In genomic region chrX:10314530-10315104, GRCh38 we compare ENCODE assay signal across 26 cellular contexts.
DNase-seq lines count a peak whose midpoint lies in the region; ATAC-seq, FAIRE-seq and TF ChIP-seq lines count a peak whose summit lies in the region.
"Had no signal": no experiment of that assay in that cellular context is flagged by ENCODE, and none has a peak within 500 bp of the region (broad histone marks: within the 10 kb centered on the region; RNA-seq: fewer than 3 reads in every experiment).

No MANE protein-coding gene starts in this region.

- H3K27ac Mint-ChIP-seq in neural progenitor cell, result peak overlapping the region; percentile 18
- H3K27ac Mint-ChIP-seq: CD14-positive monocyte; CD4-positive, alpha-beta memory T cell; CD4-positive, CD25-positive, alpha-beta regulatory T cell; CD8-positive, alpha-beta memory T cell had no signal

- peaks cover 12% of the 10 kb centered on the region for H3K4me1 Mint-ChIP-seq in neural progenitor cell
- H3K4me1 Mint-ChIP-seq: CD14-positive monocyte; CD4-positive, alpha-beta memory T cell; CD4-positive, CD25-positive, alpha-beta regulatory T cell; CD8-positive, alpha-beta memory T cell had no signal

- TF ChIP-seq POLR2A in A549 (IDR thresholded peaks at IDR 0.05; ENCODE audit: low read length) (no peak), upper lobe of left lung (IDR thresholded peaks at IDR 0.05) (no peak)

- TF ChIP-seq RAD21 in A549 (conservative IDR thresholded peaks at IDR 0.05 in 1 of 2, IDR thresholded peaks at IDR 0.05 in 1 of 2), result no peak

- H3K4me2 ChIP-seq in A549 (peak overlapping the region; percentile 12), neural progenitor cell (no peak overlapping the region)
- H3K4me2 ChIP-seq: BLaER1 had no signal

- no peaks in the 10 kb centered on the region for H3K9me3 Mint-ChIP-seq in neural progenitor cell
- H3K9me3 Mint-ChIP-seq: CD4-positive, alpha-beta memory T cell had no signal

- ATAC-seq in A549 (peak; percentile 81 to 85), Right ventricle myocardium inferior (no peak), upper lobe of left lung (ENCODE audit: low FRiP score in 2 of 2) (no peak)
- ATAC-seq: GM12878 had no signal

- H3K27ac ChIP-seq in A549, result peak overlapping the region; percentile 76 to 90
- no peak overlapping the region for H3K27ac ChIP-seq in neural progenitor cell
- no peak overlapping the region for H3K27ac ChIP-seq in upper lobe of left lung
- H3K27ac ChIP-seq: 22Rv1, BLaER1 had no signal

- no peak overlapping the region for H2AFZ ChIP-seq in neural progenitor cell (replicated peaks)

- intact Hi-C loops in Right ventricle myocardium inferior (cut with DNase I), result no loop called here

- no peaks in the 10 kb centered on the region for H3K79me2 ChIP-seq in neural progenitor cell (ENCODE audit: low read depth)

- no peaks in the 10 kb centered on the region for H3F3A ChIP-seq in neural progenitor cell (ENCODE audit: low read depth)

- peaks cover 48% of the 10 kb centered on the region for H3K4me1 ChIP-seq in A549
- peaks cover 9% of the 10 kb centered on the region for H3K4me1 ChIP-seq in neural progenitor cell
- no peaks in the 10 kb centered on the region for H3K4me1 ChIP-seq in upper lobe of left lung
- H3K4me1 ChIP-seq: BE2C, BLaER1 had no signal

- H3K27me3 Mint-ChIP-seq in neural progenitor cell (ENCODE audit: insufficient read depth, low read depth), result no peaks in the 10 kb centered on the region
- H3K27me3 Mint-ChIP-seq: CD4-positive, alpha-beta memory T cell; CD4-positive, CD25-positive, alpha-beta regulatory T cell had no signal

- CTCF ChIA-PET in A549 (lab: Yijun Ruan, JAX), result no interaction called here

- H3K9me3 ChIP-seq in A549, result 0 out of 3 replicates have a peak, but pooled peaks cover 3% of the 10 kb centered on the region
- H3K9me3 ChIP-seq in neural progenitor cell (ENCODE audit: low read depth), result peaks cover 8% of the 10 kb centered on the region
- H3K9me3 ChIP-seq in upper lobe of left lung, result no peaks in the 10 kb centered on the region
- H3K9me3 ChIP-seq: BE2C had no signal

- H4K20me1 ChIP-seq in neural progenitor cell (ENCODE audit: low read depth), result no peaks in the 10 kb centered on the region
- H4K20me1 ChIP-seq: BLaER1 had no signal

- peak; percentile 92 for FAIRE-seq in A549 (lab: Jason Lieb, UNC)
- FAIRE-seq: D721Med, GM12878, GM12892, GM18507 had no signal

- H3K4me3 Mint-ChIP-seq in neural progenitor cell, result no peak overlapping the region
- H3K4me3 Mint-ChIP-seq: CD14-positive monocyte; CD4-positive, alpha-beta memory T cell; CD4-positive, CD25-positive, alpha-beta regulatory T cell; CD8-positive, alpha-beta memory T cell had no signal

- no peaks in the 10 kb centered on the region for H3K36me3 Mint-ChIP-seq in neural progenitor cell
- H3K36me3 Mint-ChIP-seq: CD14-positive monocyte; CD4-positive, alpha-beta memory T cell; CD4-positive, CD25-positive, alpha-beta regulatory T cell; CD8-positive, alpha-beta memory T cell had no signal

- WGBS in A549 (ENCODE audit: missing lambda C conversion rate), result 5% methylated on average over 3 of the region's 3 CpGs
- 38 to 67% methylated on average over 3 of the region's 3 CpGs for WGBS in upper lobe of left lung, 2 donors

- POLR2A ChIA-PET in A549 (lab: Yijun Ruan, JAX), result no interaction called here

- TF ChIP-seq CTCF in A549 (IDR thresholded peaks at IDR 0.05) (no peak), neural progenitor cell (IDR thresholded peaks at IDR 0.05) (no peak), upper lobe of left lung (IDR thresholded peaks at IDR 0.05) (no peak)

- TF ChIP-seq EP300 in A549 (IDR thresholded peaks at IDR 0.05) (peak; percentile 66 to 88; a peak in 4 of 5 replicates), upper lobe of left lung (IDR thresholded peaks at IDR 0.05) (no peak)

- no peak overlapping the region for H3K9ac ChIP-seq in neural progenitor cell
- H3K9ac ChIP-seq: BLaER1 had no signal

- H3K4me3 ChIP-seq in A549, result no peak overlapping the region
- no peak overlapping the region for H3K4me3 ChIP-seq in neural progenitor cell
- no peak overlapping the region for H3K4me3 ChIP-seq in upper lobe of left lung
- H3K4me3 ChIP-seq: BLaER1, GM12878 had no signal

- DNase-seq in A549 (ENCODE audit: low read depth in 1 of 2, low spot score in 1 of 2) (peak; percentile 21 to 87), NCI-H2227 (lab: John Stamatoyannopoulos, UW; ENCODE audit: unreplicated experiment) (peak; percentile 26), NCI-H226 (peak; percentile 15), neural progenitor cell (ENCODE audit: low spot score) (no peak), Right ventricle myocardium inferior (ENCODE audit: missing footprints) (no peak), NCI-H510A treated with DMSO at 0.1 percent for 48 hours (lab: John Stamatoyannopoulos, UW) (no peak), upper lobe of left lung (no peak)
- DNase-seq: ACHN; BE2C; C1 segment of cervical spinal cord; Calu3; CD4-positive, alpha-beta memory T cell; CD4-positive, CD25-positive, alpha-beta regulatory T cell; CD8-positive, alpha-beta memory T cell; COR-L47; DMS79; DND-41; EL; GDM1 had no signal

- no peaks in the 10 kb centered on the region for H3K36me3 ChIP-seq in neural progenitor cell
- H3K36me3 ChIP-seq in upper lobe of left lung, result no peaks in the 10 kb centered on the region
- H3K36me3 ChIP-seq: BE2C, BLaER1 had no signal

- H3K27me3 ChIP-seq in neural progenitor cell (no peaks in the 10 kb centered on the region), upper lobe of left lung (no peaks in the 10 kb centered on the region)
- H3K27me3 ChIP-seq: BE2C had no signal

TF ChIP-seq in A549, 52 proteins besides CTCF, POLR2A, EP300 and RAD21 (continues in another document):
- no peak for TF ChIP-seq NR3C1 (IDR thresholded peaks at IDR 0.05)
- TF ChIP-seq CHD2 (IDR thresholded peaks at IDR 0.05; ENCODE audit: low read length, partially characterized antibody), result no peak
- no peak for TF ChIP-seq SREBF2 (IDR thresholded peaks at IDR 0.05)
- TF ChIP-seq GATA3 (IDR thresholded peaks at IDR 0.05; ENCODE audit: borderline replicate concordance), result peak; percentile 79
- no peak for TF ChIP-seq BHLHE40 (IDR thresholded peaks at IDR 0.05; ENCODE audit: low read depth, low read length)
- TF ChIP-seq, protein P1, sequence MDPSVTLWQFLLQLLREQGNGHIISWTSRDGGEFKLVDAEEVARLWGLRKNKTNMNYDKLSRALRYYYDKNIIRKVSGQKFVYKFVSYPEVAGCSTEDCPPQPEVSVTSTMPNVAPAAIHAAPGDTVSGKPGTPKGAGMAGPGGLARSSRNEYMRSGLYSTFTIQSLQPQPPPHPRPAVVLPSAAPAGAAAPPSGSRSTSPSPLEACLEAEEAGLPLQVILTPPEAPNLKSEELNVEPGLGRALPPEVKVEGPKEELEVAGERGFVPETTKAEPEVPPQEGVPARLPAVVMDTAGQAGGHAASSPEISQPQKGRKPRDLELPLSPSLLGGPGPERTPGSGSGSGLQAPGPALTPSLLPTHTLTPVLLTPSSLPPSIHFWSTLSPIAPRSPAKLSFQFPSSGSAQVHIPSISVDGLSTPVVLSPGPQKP (IDR thresholded peaks at IDR 0.05; ENCODE audit: low read depth, low read length), result no peak
- TF ChIP-seq HOXA7 (CRISPR knock-in tag; IDR thresholded peaks at IDR 0.05), result no peak
- TF ChIP-seq, protein P2, sequence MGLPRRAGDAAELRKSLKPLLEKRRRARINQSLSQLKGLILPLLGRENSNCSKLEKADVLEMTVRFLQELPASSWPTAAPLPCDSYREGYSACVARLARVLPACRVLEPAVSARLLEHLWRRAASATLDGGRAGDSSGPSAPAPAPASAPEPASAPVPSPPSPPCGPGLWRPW (IDR thresholded peaks at IDR 0.05), result no peak
- TF ChIP-seq HDAC2 (IDR thresholded peaks at IDR 0.05), result no peak
- no peak for TF ChIP-seq PHF8 (IDR thresholded peaks at IDR 0.05; ENCODE audit: borderline replicate concordance, low read depth)
- TF ChIP-seq HOXB13 (CRISPR knock-in tag; IDR thresholded peaks at IDR 0.05; ENCODE audit: low read depth), result no peak
- TF ChIP-seq, protein P3, sequence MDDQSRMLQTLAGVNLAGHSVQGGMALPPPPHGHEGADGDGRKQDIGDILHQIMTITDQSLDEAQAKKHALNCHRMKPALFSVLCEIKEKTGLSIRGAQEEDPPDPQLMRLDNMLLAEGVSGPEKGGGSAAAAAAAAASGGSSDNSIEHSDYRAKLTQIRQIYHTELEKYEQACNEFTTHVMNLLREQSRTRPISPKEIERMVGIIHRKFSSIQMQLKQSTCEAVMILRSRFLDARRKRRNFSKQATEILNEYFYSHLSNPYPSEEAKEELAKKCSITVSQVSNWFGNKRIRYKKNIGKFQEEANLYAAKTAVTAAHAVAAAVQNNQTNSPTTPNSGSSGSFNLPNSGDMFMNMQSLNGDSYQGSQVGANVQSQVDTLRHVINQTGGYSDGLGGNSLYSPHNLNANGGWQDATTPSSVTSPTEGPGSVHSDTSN (IDR thresholded peaks at IDR 0.05), result no peak
- no peak for TF ChIP-seq CBX2 (IDR thresholded peaks at IDR 0.05; ENCODE audit: borderline replicate concordance, low read depth)
- TF ChIP-seq, protein P4, sequence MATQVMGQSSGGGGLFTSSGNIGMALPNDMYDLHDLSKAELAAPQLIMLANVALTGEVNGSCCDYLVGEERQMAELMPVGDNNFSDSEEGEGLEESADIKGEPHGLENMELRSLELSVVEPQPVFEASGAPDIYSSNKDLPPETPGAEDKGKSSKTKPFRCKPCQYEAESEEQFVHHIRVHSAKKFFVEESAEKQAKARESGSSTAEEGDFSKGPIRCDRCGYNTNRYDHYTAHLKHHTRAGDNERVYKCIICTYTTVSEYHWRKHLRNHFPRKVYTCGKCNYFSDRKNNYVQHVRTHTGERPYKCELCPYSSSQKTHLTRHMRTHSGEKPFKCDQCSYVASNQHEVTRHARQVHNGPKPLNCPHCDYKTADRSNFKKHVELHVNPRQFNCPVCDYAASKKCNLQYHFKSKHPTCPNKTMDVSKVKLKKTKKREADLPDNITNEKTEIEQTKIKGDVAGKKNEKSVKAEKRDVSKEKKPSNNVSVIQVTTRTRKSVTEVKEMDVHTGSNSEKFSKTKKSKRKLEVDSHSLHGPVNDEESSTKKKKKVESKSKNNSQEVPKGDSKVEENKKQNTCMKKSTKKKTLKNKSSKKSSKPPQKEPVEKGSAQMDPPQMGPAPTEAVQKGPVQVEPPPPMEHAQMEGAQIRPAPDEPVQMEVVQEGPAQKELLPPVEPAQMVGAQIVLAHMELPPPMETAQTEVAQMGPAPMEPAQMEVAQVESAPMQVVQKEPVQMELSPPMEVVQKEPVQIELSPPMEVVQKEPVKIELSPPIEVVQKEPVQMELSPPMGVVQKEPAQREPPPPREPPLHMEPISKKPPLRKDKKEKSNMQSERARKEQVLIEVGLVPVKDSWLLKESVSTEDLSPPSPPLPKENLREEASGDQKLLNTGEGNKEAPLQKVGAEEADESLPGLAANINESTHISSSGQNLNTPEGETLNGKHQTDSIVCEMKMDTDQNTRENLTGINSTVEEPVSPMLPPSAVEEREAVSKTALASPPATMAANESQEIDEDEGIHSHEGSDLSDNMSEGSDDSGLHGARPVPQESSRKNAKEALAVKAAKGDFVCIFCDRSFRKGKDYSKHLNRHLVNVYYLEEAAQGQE (IDR thresholded peaks at IDR 0.05), result no peak
- no peak for TF ChIP-seq TFCP2L1 (CRISPR knock-in tag; IDR thresholded peaks at IDR 0.05)
- TF ChIP-seq ZNF302 (CRISPR knock-in tag; IDR thresholded peaks at IDR 0.05), result peak; percentile 60; the same call in 1 of the 2 replicates

Comparison
In these comparisons a context has a peak if more than half of its experiments do, and no peak if none do; other contexts are left out.
1. ATAC-seq: peak in A549 (2 of 2); none in Right ventricle myocardium inferior (single experiment) and upper lobe of left lung (0 of 2).
2. DNase-seq: peak in A549 (2 of 2), NCI-H2227 (single experiment) and NCI-H226 (single experiment); none in neural progenitor cell (single experiment), Right ventricle myocardium inferior (single experiment), NCI-H510A treated with DMSO at 0.1 percent for 48 hours (single experiment) and upper lobe of left lung (0 of 2).
3. H3K27ac ChIP-seq: peak in A549 (2 of 2); none in neural progenitor cell (single experiment) and upper lobe of left lung (0 of 4).